Comparison of ENCODE assay signal across 33 cellular contexts in genomic region chr3:73279-73678, GRCh38.
DNase-seq lines count a peak whose midpoint lies in the region; ATAC-seq and TF ChIP-seq lines count a peak whose summit lies in the region.
"Had no signal": no experiment of that assay in that cellular context is flagged by ENCODE, and none has a peak within 500 bp of the region (broad histone marks: within the 10 kb centered on the region; RNA-seq: fewer than 3 reads in every experiment).

No MANE protein-coding gene starts in this region.

- no peaks in the 10 kb centered on the region for H3K9me3 Mint-ChIP-seq in nephron progenitor cell
- H3K9me3 Mint-ChIP-seq: activated naive CD4-positive, alpha-beta T cell treated with anti-CD3 and anti-CD28 coated beads for 36 hours; activated T-helper 1 cell treated with anti-CD3 and anti-CD28 coated beads, Interleukin-12 subunit alpha, Interleukin-12 subunit beta, Interleukin-2, Interleukin-4 antibody, amounts not matched to agents 30 ng/mL and 10 ng/mL and 1 ng/mL, durations not matched to agents 14 hours and 24 hours and 36 hours; endodermal cell; H9; T-helper 1 cell treated with Interleukin-12 subunit alpha and Interleukin-12 subunit beta and Interleukin-4 antibody, amounts not matched to agents 30 μg/mL and 1 μg/mL, for 36 hours had no signal

- H3K27me3 ChIP-seq in adipocyte (replicated peaks; ENCODE audit: control insufficient read depth, insufficient read depth, low read length) (no peaks in the 10 kb centered on the region), muscle layer of duodenum (ENCODE audit: low read depth, low read length) (no peaks in the 10 kb centered on the region), PC-9 (ENCODE audit: insufficient read depth, low read depth) (no peaks in the 10 kb centered on the region)
- H3K27me3 ChIP-seq: BLaER1 treated with 17β-estradiol and CSF1 and Interleukin-3, amounts not matched to agents 10 nM and 100 nM; upper lobe of left lung had no signal

- peaks cover 7% of the 10 kb centered on the region for H3K4me1 Mint-ChIP-seq in nephron progenitor cell
- H3K4me1 Mint-ChIP-seq: endodermal cell, immature natural killer cell had no signal

- H3K36me3 Mint-ChIP-seq in nephron progenitor cell (ENCODE audit: low read depth) = no peaks in the 10 kb centered on the region
- H3K36me3 Mint-ChIP-seq: immature natural killer cell; natural killer cell treated with Interleukin-12 subunit alpha and Interleukin-12 subunit beta and Interleukin-15 and Interleukin-18, amount 100 ng/mL, for 72 hours had no signal

- no peak overlapping the region for H2AFZ ChIP-seq in PC-9

- H3K27ac Mint-ChIP-seq in nephron progenitor cell = no peak overlapping the region
- H3K27ac Mint-ChIP-seq: activated naive CD4-positive, alpha-beta T cell treated with anti-CD3 and anti-CD28 coated beads for 36 hours; activated T-helper 1 cell treated with anti-CD3 and anti-CD28 coated beads, Interleukin-12 subunit alpha, Interleukin-12 subunit beta, Interleukin-2, Interleukin-4 antibody, amounts not matched to agents 30 ng/mL and 10 ng/mL and 1 ng/mL, durations not matched to agents 14 hours and 24 hours and 36 hours; endodermal cell; immature natural killer cell; natural killer cell treated with Interleukin-12 subunit alpha and Interleukin-12 subunit beta and Interleukin-15 and Interleukin-18, amount 100 ng/mL, for 72 hours; T-helper 1 cell treated with Interleukin-12 subunit alpha and Interleukin-12 subunit beta and Interleukin-4 antibody, amounts not matched to agents 30 μg/mL and 1 μg/mL, for 36 hours had no signal

- CTCF ChIA-PET in PC-9 (lab: Charles Lee) = no interaction called here

- intact Hi-C loops in PC-9 (cut with micrococcal nuclease; ENCODE audit: unreplicated experiment) = no loop called here

- H3K9me3 ChIP-seq in adipocyte (ENCODE audit: control insufficient read depth, low read length) = no peaks in the 10 kb centered on the region
- no peaks in the 10 kb centered on the region for H3K9me3 ChIP-seq in muscle layer of duodenum (ENCODE audit: control insufficient read depth in 1 of 2, low read length in 2 of 2)
- H3K9me3 ChIP-seq in PC-9 (ENCODE audit: insufficient read depth, low read depth) = no peaks in the 10 kb centered on the region
- H3K9me3 ChIP-seq: BLaER1 treated with 17β-estradiol and CSF1 and Interleukin-3, amounts not matched to agents 10 nM and 100 nM; pancreas; SK-N-SH; upper lobe of left lung had no signal

- H3K36me3 ChIP-seq in adipocyte (ENCODE audit: control insufficient read depth, insufficient read depth, low read length, severe bottlenecking) (no peaks in the 10 kb centered on the region), muscle layer of duodenum (ENCODE audit: control insufficient read depth in 1 of 2, insufficient read depth in 2 of 2, low read length in 2 of 2) (no peaks in the 10 kb centered on the region), PC-9 (ENCODE audit: low read depth) (no peaks in the 10 kb centered on the region)
- H3K36me3 ChIP-seq: BLaER1 treated with 17β-estradiol and CSF1 and Interleukin-3, amounts not matched to agents 10 nM and 100 nM; pancreas; upper lobe of left lung had no signal

- DNase-seq in adipocyte (ENCODE audit: low read depth) = no peak
- DNase-seq in fibroblast of gingiva (ENCODE audit: low read depth) = peak; percentile 2
- no peak for DNase-seq in PC-9
- DNase-seq in nephron progenitor cell = no peak
- no peak for DNase-seq in NCI-H526 treated with DMSO at 0.1 percent for 48 hours (lab: John Stamatoyannopoulos, UW)
- DNase-seq: activated CD4-positive, alpha-beta T cell treated with anti-CD3 and anti-CD28 coated beads, Interleukin-2, amount 50 U/mL, for 48 hours; activated CD8-positive, alpha-beta memory T cell treated with anti-CD3 and anti-CD28 coated beads, Interleukin-2, amount 50 U/mL, for 4 hours; activated naive CD4-positive, alpha-beta T cell treated with anti-CD3 and anti-CD28 coated beads for 36 hours; amniotic stem cell; cortex of kidney; DMS53; endodermal cell; GDM1; H9; immature natural killer cell; NCI-H1105; NCI-H187 treated with DMSO at 0.1 percent for 48 hours; NCI-H2171 treated with DMSO at 0.1 percent for 48 hours; NCI-H524 treated with DMSO at 0.1 percent for 48 hours; pancreas; SK-N-SH; stimulated activated naive CD8-positive, alpha-beta T cell treated with anti-CD3 and anti-CD28 coated beads, Interleukin-15, Interleukin-2, amounts not matched to agents 100 U/mL and 50 U/mL, for 24 hours; upper lobe of left lung had no signal

- peak overlapping the region; percentile 57 for H3K27ac ChIP-seq in muscle layer of duodenum (ENCODE audit: low read length)
- peak overlapping the region; percentile 33 for H3K27ac ChIP-seq in temporal lobe (ENCODE audit: low read depth, low read length)
- no peak overlapping the region for H3K27ac ChIP-seq in PC-9
- H3K27ac ChIP-seq: BLaER1 treated with 17β-estradiol and CSF1 and Interleukin-3, amounts not matched to agents 10 nM and 100 nM; pancreas; RWPE1 had no signal

- no peak for TF ChIP-seq CTCF in PC-9 (conservative IDR thresholded peaks at IDR 0.05)
- TF ChIP-seq CTCF in nephron progenitor cell (IDR thresholded peaks at IDR 0.05) = no peak

- no TSS peak for BruUV-seq in PC-9 (replicated peaks; lab: Mats Ljungman, UMichigan)

- H3K4me3 ChIP-seq in adipocyte (ENCODE audit: low read length) (peak overlapping the region; percentile 54), muscle layer of duodenum (ENCODE audit: low read depth in 1 of 2, low read length in 2 of 2) (no peak overlapping the region), PC-9 (no peak overlapping the region)
- H3K4me3 ChIP-seq: BLaER1 treated with 17β-estradiol and CSF1 and Interleukin-3, amounts not matched to agents 10 nM and 100 nM; pancreas; upper lobe of left lung had no signal

- peak overlapping the region; percentile 75 for H3K9ac ChIP-seq in adipocyte (ENCODE audit: low read length)
- H3K9ac ChIP-seq: BLaER1 treated with 17β-estradiol and CSF1 and Interleukin-3, amounts not matched to agents 10 nM and 100 nM; SK-N-SH had no signal

- no peaks in the 10 kb centered on the region for H4K20me1 ChIP-seq in PC-9 (ENCODE audit: insufficient read depth)
- H4K20me1 ChIP-seq: BLaER1 treated with 17β-estradiol and CSF1 and Interleukin-3, amounts not matched to agents 10 nM and 100 nM had no signal

- no peak for ATAC-seq in GM21447 (IDR thresholded peaks at IDR 0.05; ENCODE audit: unreplicated experiment)
- ATAC-seq: activated CD4-positive, CD25-positive, alpha-beta regulatory T cell treated with anti-CD3 and anti-CD28 coated beads, Interleukin-2, amount 50 U/mL, for 24 hours; esophagus mucosa; natural killer cell treated with Interleukin-12 subunit alpha and Interleukin-12 subunit beta and Interleukin-15 and Interleukin-18, amount 100 ng/mL, for 72 hours; stimulated activated naive CD8-positive, alpha-beta T cell treated with anti-CD3 and anti-CD28 coated beads, Interleukin-15, Interleukin-2, amounts not matched to agents 100 U/mL and 50 U/mL, for 24 hours had no signal

- H3K9me2 ChIP-seq in PC-9 (ENCODE audit: insufficient read depth) = no peaks in the 10 kb centered on the region
- H3K9me2 ChIP-seq: SK-N-SH had no signal

- POLR2A ChIA-PET in PC-9 (lab: Charles Lee; ENCODE audit: unreplicated experiment) = no interaction called here

- H3K4me3 Mint-ChIP-seq in nephron progenitor cell = no peak overlapping the region
- H3K4me3 Mint-ChIP-seq: activated naive CD4-positive, alpha-beta T cell treated with anti-CD3 and anti-CD28 coated beads for 36 hours; activated T-helper 1 cell treated with anti-CD3 and anti-CD28 coated beads, Interleukin-12 subunit alpha, Interleukin-12 subunit beta, Interleukin-2, Interleukin-4 antibody, amounts not matched to agents 30 ng/mL and 10 ng/mL and 1 ng/mL, durations not matched to agents 14 hours and 24 hours and 36 hours; endodermal cell; H9; immature natural killer cell; natural killer cell treated with Interleukin-12 subunit alpha and Interleukin-12 subunit beta and Interleukin-15 and Interleukin-18, amount 100 ng/mL, for 72 hours; T-helper 1 cell treated with Interleukin-12 subunit alpha and Interleukin-12 subunit beta and Interleukin-4 antibody, amounts not matched to agents 30 μg/mL and 1 μg/mL, for 36 hours had no signal

- no peaks in the 10 kb centered on the region for H3K27me3 Mint-ChIP-seq in nephron progenitor cell (ENCODE audit: low read depth, poor library complexity)
- H3K27me3 Mint-ChIP-seq: natural killer cell treated with Interleukin-12 subunit alpha and Interleukin-12 subunit beta and Interleukin-15 and Interleukin-18, amount 100 ng/mL, for 72 hours had no signal

- H3K79me2 ChIP-seq in PC-9 (ENCODE audit: low read depth) = no peaks in the 10 kb centered on the region

- H3K4me2 ChIP-seq in PC-9 = no peak overlapping the region
- H3K4me2 ChIP-seq: BLaER1 treated with 17β-estradiol and CSF1 and Interleukin-3, amounts not matched to agents 10 nM and 100 nM; SK-N-SH had no signal

- H3K4me1 ChIP-seq in adipocyte (ENCODE audit: control insufficient read depth, insufficient read depth, low read length) = peaks cover 58% of the 10 kb centered on the region
- no peaks in the 10 kb centered on the region for H3K4me1 ChIP-seq in muscle layer of duodenum (ENCODE audit: control insufficient read depth in 1 of 2, insufficient read depth in 2 of 2, low read length in 2 of 2)
- no peaks in the 10 kb centered on the region for H3K4me1 ChIP-seq in PC-9 (replicated peaks; ENCODE audit: insufficient read depth)
- H3K4me1 ChIP-seq: pancreas, upper lobe of left lung had no signal

- H3F3A ChIP-seq in PC-9 (ENCODE audit: insufficient read depth, low read depth) = no peaks in the 10 kb centered on the region
